Comparison of ENCODE assay signal across 1 cellular context in genomic region chr9:97982191-97982718, GRCh38.
TF ChIP-seq lines count a peak whose summit lies in the region.

No MANE protein-coding gene starts in this region.

TF ChIP-seq in GM12878, 131 proteins besides CTCF, POLR2A, EP300 and RAD21:
- TF ChIP-seq, protein P1, sequence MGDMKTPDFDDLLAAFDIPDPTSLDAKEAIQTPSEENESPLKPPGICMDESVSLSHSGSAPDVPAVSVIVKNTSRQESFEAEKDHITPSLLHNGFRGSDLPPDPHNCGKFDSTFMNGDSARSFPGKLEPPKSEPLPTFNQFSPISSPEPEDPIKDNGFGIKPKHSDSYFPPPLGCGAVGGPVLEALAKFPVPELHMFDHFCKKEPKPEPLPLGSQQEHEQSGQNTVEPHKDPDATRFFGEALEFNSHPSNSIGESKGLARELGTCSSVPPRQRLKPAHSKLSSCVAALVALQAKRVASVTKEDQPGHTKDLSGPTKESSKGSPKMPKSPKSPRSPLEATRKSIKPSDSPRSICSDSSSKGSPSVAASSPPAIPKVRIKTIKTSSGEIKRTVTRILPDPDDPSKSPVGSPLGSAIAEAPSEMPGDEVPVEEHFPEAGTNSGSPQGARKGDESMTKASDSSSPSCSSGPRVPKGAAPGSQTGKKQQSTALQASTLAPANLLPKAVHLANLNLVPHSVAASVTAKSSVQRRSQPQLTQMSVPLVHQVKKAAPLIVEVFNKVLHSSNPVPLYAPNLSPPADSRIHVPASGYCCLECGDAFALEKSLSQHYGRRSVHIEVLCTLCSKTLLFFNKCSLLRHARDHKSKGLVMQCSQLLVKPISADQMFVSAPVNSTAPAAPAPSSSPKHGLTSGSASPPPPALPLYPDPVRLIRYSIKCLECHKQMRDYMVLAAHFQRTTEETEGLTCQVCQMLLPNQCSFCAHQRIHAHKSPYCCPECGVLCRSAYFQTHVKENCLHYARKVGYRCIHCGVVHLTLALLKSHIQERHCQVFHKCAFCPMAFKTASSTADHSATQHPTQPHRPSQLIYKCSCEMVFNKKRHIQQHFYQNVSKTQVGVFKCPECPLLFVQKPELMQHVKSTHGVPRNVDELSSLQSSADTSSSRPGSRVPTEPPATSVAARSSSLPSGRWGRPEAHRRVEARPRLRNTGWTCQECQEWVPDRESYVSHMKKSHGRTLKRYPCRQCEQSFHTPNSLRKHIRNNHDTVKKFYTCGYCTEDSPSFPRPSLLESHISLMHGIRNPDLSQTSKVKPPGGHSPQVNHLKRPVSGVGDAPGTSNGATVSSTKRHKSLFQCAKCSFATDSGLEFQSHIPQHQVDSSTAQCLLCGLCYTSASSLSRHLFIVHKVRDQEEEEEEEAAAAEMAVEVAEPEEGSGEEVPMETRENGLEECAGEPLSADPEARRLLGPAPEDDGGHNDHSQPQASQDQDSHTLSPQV (IDR thresholded peaks at IDR 0.05): no peak
- TF ChIP-seq SIN3A (IDR thresholded peaks at IDR 0.05; ENCODE audit: low read depth, low read length) (no peak), SMAD1 (IDR thresholded peaks at IDR 0.05; ENCODE audit: low read depth, partially characterized antibody) (no peak), TBL1XR1 (IDR thresholded peaks at IDR 0.05; ENCODE audit: low read depth, low read length) (no peak), SMAD5 (IDR thresholded peaks at IDR 0.05; ENCODE audit: low read depth) (no peak), CHD1 (IDR thresholded peaks at IDR 0.05; ENCODE audit: low read depth, low read length) (no peak), MEF2A (IDR thresholded peaks at IDR 0.05; ENCODE audit: insufficient read depth, low read depth, low read length) (no peak), WRNIP1 (IDR thresholded peaks at IDR 0.05; ENCODE audit: borderline replicate concordance, low read depth, low read length) (no peak), HDAC2 (IDR thresholded peaks at IDR 0.05) (0 out of 2 replicates have a peak, but pooled peaks have one; percentile 5), ZBTB11 (CRISPR knock-in tag; IDR thresholded peaks at IDR 0.05) (no peak), KLF5 (IDR thresholded peaks at IDR 0.05; ENCODE audit: partially characterized antibody) (no peak), ETV6 (conservative IDR thresholded peaks at IDR 0.05 in 1 of 2, IDR thresholded peaks at IDR 0.05 in 1 of 2; ENCODE audit: borderline replicate concordance in 1 of 2, low read depth in 1 of 2) (no peak), SREBF2 (IDR thresholded peaks at IDR 0.05; ENCODE audit: low read length) (no peak), NBN (IDR thresholded peaks at IDR 0.05) (no peak)
- TF ChIP-seq, protein P2, sequence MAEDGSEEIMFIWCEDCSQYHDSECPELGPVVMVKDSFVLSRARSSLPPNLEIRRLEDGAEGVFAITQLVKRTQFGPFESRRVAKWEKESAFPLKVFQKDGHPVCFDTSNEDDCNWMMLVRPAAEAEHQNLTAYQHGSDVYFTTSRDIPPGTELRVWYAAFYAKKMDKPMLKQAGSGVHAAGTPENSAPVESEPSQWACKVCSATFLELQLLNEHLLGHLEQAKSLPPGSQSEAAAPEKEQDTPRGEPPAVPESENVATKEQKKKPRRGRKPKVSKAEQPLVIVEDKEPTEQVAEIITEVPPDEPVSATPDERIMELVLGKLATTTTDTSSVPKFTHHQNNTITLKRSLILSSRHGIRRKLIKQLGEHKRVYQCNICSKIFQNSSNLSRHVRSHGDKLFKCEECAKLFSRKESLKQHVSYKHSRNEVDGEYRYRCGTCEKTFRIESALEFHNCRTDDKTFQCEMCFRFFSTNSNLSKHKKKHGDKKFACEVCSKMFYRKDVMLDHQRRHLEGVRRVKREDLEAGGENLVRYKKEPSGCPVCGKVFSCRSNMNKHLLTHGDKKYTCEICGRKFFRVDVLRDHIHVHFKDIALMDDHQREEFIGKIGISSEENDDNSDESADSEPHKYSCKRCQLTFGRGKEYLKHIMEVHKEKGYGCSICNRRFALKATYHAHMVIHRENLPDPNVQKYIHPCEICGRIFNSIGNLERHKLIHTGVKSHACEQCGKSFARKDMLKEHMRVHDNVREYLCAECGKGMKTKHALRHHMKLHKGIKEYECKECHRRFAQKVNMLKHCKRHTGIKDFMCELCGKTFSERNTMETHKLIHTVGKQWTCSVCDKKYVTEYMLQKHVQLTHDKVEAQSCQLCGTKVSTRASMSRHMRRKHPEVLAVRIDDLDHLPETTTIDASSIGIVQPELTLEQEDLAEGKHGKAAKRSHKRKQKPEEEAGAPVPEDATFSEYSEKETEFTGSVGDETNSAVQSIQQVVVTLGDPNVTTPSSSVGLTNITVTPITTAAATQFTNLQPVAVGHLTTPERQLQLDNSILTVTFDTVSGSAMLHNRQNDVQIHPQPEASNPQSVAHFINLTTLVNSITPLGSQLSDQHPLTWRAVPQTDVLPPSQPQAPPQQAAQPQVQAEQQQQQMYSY (CRISPR knock-in tag; IDR thresholded peaks at IDR 0.05): no peak
- TF ChIP-seq, protein P3, sequence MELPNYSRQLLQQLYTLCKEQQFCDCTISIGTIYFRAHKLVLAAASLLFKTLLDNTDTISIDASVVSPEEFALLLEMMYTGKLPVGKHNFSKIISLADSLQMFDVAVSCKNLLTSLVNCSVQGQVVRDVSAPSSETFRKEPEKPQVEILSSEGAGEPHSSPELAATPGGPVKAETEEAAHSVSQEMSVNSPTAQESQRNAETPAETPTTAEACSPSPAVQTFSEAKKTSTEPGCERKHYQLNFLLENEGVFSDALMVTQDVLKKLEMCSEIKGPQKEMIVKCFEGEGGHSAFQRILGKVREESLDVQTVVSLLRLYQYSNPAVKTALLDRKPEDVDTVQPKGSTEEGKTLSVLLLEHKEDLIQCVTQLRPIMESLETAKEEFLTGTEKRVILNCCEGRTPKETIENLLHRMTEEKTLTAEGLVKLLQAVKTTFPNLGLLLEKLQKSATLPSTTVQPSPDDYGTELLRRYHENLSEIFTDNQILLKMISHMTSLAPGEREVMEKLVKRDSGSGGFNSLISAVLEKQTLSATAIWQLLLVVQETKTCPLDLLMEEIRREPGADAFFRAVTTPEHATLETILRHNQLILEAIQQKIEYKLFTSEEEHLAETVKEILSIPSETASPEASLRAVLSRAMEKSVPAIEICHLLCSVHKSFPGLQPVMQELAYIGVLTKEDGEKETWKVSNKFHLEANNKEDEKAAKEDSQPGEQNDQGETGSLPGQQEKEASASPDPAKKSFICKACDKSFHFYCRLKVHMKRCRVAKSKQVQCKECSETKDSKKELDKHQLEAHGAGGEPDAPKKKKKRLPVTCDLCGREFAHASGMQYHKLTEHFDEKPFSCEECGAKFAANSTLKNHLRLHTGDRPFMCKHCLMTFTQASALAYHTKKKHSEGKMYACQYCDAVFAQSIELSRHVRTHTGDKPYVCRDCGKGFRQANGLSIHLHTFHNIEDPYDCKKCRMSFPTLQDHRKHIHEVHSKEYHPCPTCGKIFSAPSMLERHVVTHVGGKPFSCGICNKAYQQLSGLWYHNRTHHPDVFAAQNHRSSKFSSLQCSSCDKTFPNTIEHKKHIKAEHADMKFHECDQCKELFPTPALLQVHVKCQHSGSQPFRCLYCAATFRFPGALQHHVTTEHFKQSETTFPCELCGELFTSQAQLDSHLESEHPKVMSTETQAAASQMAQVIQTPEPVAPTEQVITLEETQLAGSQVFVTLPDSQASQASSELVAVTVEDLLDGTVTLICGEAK (IDR thresholded peaks at IDR 0.05; ENCODE audit: borderline replicate concordance): 0 out of 2 replicates have a peak, but pooled peaks have one; percentile 24
- TF ChIP-seq, protein P4, sequence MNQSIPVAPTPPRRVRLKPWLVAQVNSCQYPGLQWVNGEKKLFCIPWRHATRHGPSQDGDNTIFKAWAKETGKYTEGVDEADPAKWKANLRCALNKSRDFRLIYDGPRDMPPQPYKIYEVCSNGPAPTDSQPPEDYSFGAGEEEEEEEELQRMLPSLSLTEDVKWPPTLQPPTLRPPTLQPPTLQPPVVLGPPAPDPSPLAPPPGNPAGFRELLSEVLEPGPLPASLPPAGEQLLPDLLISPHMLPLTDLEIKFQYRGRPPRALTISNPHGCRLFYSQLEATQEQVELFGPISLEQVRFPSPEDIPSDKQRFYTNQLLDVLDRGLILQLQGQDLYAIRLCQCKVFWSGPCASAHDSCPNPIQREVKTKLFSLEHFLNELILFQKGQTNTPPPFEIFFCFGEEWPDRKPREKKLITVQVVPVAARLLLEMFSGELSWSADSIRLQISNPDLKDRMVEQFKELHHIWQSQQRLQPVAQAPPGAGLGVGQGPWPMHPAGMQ (IDR thresholded peaks at IDR 0.05; ENCODE audit: borderline replicate concordance): no peak
